8 cellular contexts compared by ENCODE assay signal in the genomic region with DNA sequence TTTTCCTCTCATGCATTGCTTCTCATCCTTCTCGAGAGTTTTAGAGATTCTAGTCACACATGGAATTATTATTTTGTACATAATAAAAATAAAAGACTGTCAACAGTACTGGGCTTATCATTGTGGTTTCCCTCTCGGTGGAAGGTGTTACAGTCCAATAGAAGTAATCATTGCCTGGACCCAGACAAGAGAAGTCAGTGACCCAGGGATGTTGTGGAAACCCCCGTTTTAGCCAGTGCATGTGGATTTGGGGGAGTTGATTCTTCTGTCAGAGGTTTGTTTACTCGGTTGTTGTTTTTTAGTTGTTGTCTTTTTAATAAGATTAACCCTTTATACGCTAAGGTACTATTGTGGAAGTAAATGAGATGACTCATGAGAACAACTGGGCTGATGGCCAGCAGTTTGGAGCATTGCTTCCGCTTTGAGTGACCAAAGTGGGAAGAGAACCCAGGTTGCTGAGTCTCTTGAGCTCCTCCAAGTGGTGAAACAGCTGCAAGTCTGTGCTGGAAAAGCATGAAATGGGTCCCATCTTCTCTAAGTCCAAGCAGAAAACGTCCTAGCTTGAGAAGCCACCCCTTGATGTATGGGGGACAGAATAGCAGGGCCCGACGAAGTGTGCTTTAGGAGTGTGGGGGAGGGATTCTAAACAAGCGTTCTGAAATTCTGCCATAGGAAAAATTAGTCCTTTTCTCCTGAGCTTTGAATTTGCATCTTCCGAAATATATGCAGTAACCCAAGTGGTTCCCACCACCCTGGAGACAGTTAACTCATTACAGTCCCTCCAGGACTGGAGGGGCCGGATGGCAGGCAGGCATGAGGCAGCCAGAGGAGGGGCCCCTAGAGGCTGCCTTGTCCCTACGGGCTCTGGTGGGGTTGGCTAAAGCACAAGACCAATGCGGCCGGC.
DNase-seq lines count a peak whose midpoint lies in the region; ATAC-seq and TF ChIP-seq lines count a peak whose summit lies in the region.

No MANE protein-coding gene starts in this region.

- no peak for ATAC-seq in T-cell (replicated peaks in 1 of 4)

- CTCF ChIA-PET in RWPE1 (lab: Yijun Ruan, JAX) (interaction anchor here (0.6 to 1.4 kb wide), 7 partner anchors 8 to 121 kb away, joined by 3 to 5 read pairs (median 3); no protein-coding TSS in a partner anchor), T-cell (lab: Charles Lee) (interaction anchor here in 1 of 2 donors (1.5 kb wide), 1 partner anchor 64 kb away, joined by 3 read pairs; no protein-coding TSS in a partner anchor)

- peaks cover 23% of the 10 kb centered on the region for H3K27me3 Mint-ChIP-seq in HFFc6 (ENCODE audit: insufficient read depth)
- peaks cover 16 to 26% of the 10 kb centered on the region in 2 donors for H3K27me3 Mint-ChIP-seq in T-cell

- H3K27ac Mint-ChIP-seq in HFFc6 (no peak overlapping the region), T-cell (no peak overlapping the region)

- no peaks in the 10 kb centered on the region for H3K9me3 Mint-ChIP-seq in HFFc6
- H3K9me3 Mint-ChIP-seq in T-cell = no peaks in the 10 kb centered on the region

- H3K27ac ChIP-seq in RWPE1 = no peak overlapping the region

- POLR2A ChIA-PET in RWPE1 (lab: Yijun Ruan, JAX; ENCODE audit: low non-redundant PET) = no interaction called here
- POLR2A ChIA-PET in T-cell (lab: Charles Lee) = no interaction called here

- H3K36me3 Mint-ChIP-seq in HFFc6 (ENCODE audit: low read depth) (no peaks in the 10 kb centered on the region), T-cell (no peaks in the 10 kb centered on the region)

- TF ChIP-seq CTCF in HFFc6 (IDR thresholded peaks at IDR 0.05) (peak; percentile 71), RWPE1 (conservative IDR thresholded peaks at IDR 0.05; ENCODE audit: low read depth) (peak; percentile 22; the same call in 1 of the 2 replicates), fibroblast of pulmonary artery (IDR thresholded peaks at IDR 0.05; ENCODE audit: low read length, missing control alignments) (peak; percentile 62)

- H3K4me1 Mint-ChIP-seq in HFFc6 (ENCODE audit: low read depth) = peaks cover 6% of the 10 kb centered on the region
- H3K4me1 Mint-ChIP-seq in T-cell = peaks cover 0 to 9% (median 0%) of the 10 kb centered on the region in 3 donors

- no peak overlapping the region for H3K4me3 ChIP-seq in fibroblast of pulmonary artery (replicated peaks; ENCODE audit: low read depth, low read length)

- no peak overlapping the region for H3K4me3 Mint-ChIP-seq in HFFc6
- H3K4me3 Mint-ChIP-seq in T-cell = no peak overlapping the region

- DNase-seq in CD1c-positive myeloid dendritic cell (ENCODE audit: extremely low spot score) (peak; percentile 71), HFFc6 (peak; percentile 77), RWPE1 (ENCODE audit: low spot score) (peak; percentile 71), fibroblast of pulmonary artery (ENCODE audit: low read depth) (peak; percentile 80), putamen (ENCODE audit: low spot score) (peak; percentile 22), activated gamma-delta T cell (lab: John Stamatoyannopoulos, UW) (no peak), retina (no peak), T-cell (no peak)

Comparison
In these comparisons a context has a peak if more than half of its experiments do, and no peak if none do; other contexts are left out.
1. DNase-seq: peak in CD1c-positive myeloid dendritic cell (single experiment), HFFc6 (single experiment), RWPE1 (single experiment), fibroblast of pulmonary artery (single experiment) and putamen (single experiment); none in activated gamma-delta T cell (single experiment), retina (single experiment) and T-cell (0 of 34).
2. Peak in every context shown above with its lines, with median percentiles within 50 percentile points of each other: CTCF ChIP-seq.